Comparison of ENCODE assay signal across 8 cellular contexts in the genomic region with DNA sequence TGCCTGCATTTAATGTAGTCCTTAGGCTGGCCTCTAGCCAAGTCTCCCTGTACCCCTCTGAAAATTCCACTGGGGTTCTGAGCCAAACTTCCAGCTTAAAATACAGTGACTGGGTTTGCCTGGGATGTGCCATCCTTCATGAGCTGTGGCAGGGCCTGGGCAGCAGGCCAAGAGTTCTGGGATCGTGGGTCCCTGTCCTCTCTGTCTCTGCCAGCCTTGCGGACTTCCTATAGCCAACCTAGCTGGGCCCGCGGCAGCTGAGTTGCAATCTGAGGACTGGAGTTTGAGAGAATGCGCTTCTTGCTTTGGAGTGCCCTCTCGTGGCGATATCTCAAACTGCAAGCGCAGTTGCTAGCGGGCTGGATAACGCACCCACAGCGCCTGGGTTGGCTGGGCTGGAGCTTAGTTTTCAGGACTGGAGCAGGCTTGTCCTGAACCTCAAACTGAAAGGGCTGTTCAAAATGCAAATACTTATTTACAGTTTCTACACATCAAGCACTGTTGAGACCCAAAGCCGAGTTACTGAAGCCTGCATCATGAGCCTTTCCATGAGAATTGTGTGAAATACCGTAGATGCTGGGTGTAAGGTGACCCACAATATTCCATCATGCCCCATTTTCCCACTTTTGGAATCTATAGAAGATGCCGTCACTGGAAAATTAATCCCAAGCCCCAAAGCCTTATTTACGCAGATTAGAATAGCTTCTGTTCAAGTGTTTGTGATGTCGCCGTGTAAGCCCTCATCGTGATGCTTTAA.
DNase-seq lines count a peak whose midpoint lies in the region; ATAC-seq and TF ChIP-seq lines count a peak whose summit lies in the region.

No MANE protein-coding gene starts in this region.

- H3K4me3 ChIP-seq in AG10803 (ENCODE audit: low read length): no peak overlapping the region

- peaks cover 8% of the 10 kb centered on the region for H3K27me3 Mint-ChIP-seq in memory B cell

- no peaks in the 10 kb centered on the region for H3K4me1 Mint-ChIP-seq in memory B cell

- no peak overlapping the region for H3K4me3 Mint-ChIP-seq in memory B cell

- peak; percentile 97 for TF ChIP-seq CTCF in AG10803 (conservative IDR thresholded peaks at IDR 0.05; ENCODE audit: low read length)

- H3K9me3 Mint-ChIP-seq in memory B cell: peaks cover 5% of the 10 kb centered on the region

- H3K27ac Mint-ChIP-seq in memory B cell: no peak overlapping the region

- peaks cover 6% of the 10 kb centered on the region for H3K36me3 Mint-ChIP-seq in memory B cell

- peak; percentile 50 for ATAC-seq in GM18870 (IDR thresholded peaks at IDR 0.05; ENCODE audit: unreplicated experiment)
- peak; percentile 77 for ATAC-seq in HG03432 (IDR thresholded peaks at IDR 0.05; ENCODE audit: unreplicated experiment)
- ATAC-seq in memory B cell (ENCODE audit: low read depth): peak; percentile 89

- DNase-seq in AG10803 (ENCODE audit: low read depth) (peak; percentile 78), NCI-H774 (lab: John Stamatoyannopoulos, UW) (peak; percentile 85), memory B cell (ENCODE audit: low spot score in 2 of 2) (peak; percentile 80 to 87)
- peak; percentile 91 to 94 for DNase-seq in activated CD4-positive, alpha-beta T cell treated with anti-CD3 and anti-CD28 coated beads, Interleukin-2, amount 50 U/mL, for 48 hours
- peak; percentile 78 for DNase-seq in effector CD4-positive, alpha-beta T cell
- DNase-seq in stimulated activated CD8-positive, alpha-beta memory T cell treated with anti-CD3 and anti-CD28 coated beads, Interleukin-15, amount 100 ng/mL, for 4 hours (ENCODE audit: low read depth in 2 of 2): peak; percentile 58 to 68
